8 cellular contexts compared by ENCODE assay signal in genomic region chr6:27809939-27810767, GRCh38.
A peak's percentile ranks its signal among the peaks of the same experiment; 100 is the strongest.
DNase-seq lines count a peak whose midpoint lies in the region; ATAC-seq, FAIRE-seq and TF ChIP-seq lines count a peak whose summit lies in the region.

No MANE protein-coding gene starts in this region.

- intact Hi-C loops in sigmoid colon (cut with DNase I), result loop anchor here (2.0 to 5.0 kb wide), 2 partner anchors 27 to 1213 kb away; partner anchors contain the start of gene ABT1

- H3K9me3 ChIP-seq in sigmoid colon, result no peaks in the 10 kb centered on the region

- WGBS in sigmoid colon, 2 donors, result 1% methylated on average over 51 of the region's 51 CpGs

- TF ChIP-seq POLR2A in sigmoid colon (IDR thresholded peaks at IDR 0.05), result peak; percentile 93 to 96

- H3K27ac ChIP-seq in brain microvascular endothelial cell (peak overlapping the region; percentile 75), sigmoid colon (peak overlapping the region; percentile 79 to 92 (median 84))

- H3K36me3 ChIP-seq in brain microvascular endothelial cell (replicated peaks), result no peaks in the 10 kb centered on the region
- H3K36me3 ChIP-seq in sigmoid colon, result no peaks in the 10 kb centered on the region

- peak; percentile 31 for ATAC-seq in HG02938 (IDR thresholded peaks at IDR 0.05; ENCODE audit: unreplicated experiment)

- H3K4me3 ChIP-seq in brain microvascular endothelial cell (ENCODE audit: low read depth, low read length), result peak overlapping the region; percentile 78
- peak overlapping the region; percentile 90 for H3K4me3 ChIP-seq in iPS-11a (ENCODE audit: low read depth, low read length)
- peak overlapping the region; percentile 42 to 57 (median 50) for H3K4me3 ChIP-seq in sigmoid colon

- peaks cover 0 to 28% (median 16%) of the 10 kb centered on the region in 4 donors for H3K4me1 ChIP-seq in sigmoid colon

- DNase-seq in GM13976 (ENCODE audit: low spot score) (peak; percentile 84), NCI-H1930 (lab: John Stamatoyannopoulos, UW) (peak; percentile 85 to 87), T1000 (lab: John Stamatoyannopoulos, UW) (peak; percentile 38), brain microvascular endothelial cell (peak; percentile 91), sigmoid colon (peak; percentile 89), frontal cortex (ENCODE audit: low spot score in 2 of 2) (no peak)

- no peak for TF ChIP-seq EP300 in sigmoid colon (IDR thresholded peaks at IDR 0.05)

- no peak for TF ChIP-seq CTCF in GM13976 (IDR thresholded peaks at IDR 0.05; ENCODE audit: borderline replicate concordance, control extremely low read depth, extremely low read depth, insufficient read depth, missing control alignments)
- peak; percentile 36 for TF ChIP-seq CTCF in brain microvascular endothelial cell (IDR thresholded peaks at IDR 0.05; ENCODE audit: low read depth, low read length, missing control alignments)
- TF ChIP-seq CTCF in sigmoid colon (IDR thresholded peaks at IDR 0.05), result no peak

- FAIRE-seq in frontal cortex (lab: Jason Lieb, UNC), result no peak

- in situ Hi-C loops in GM13976 (cut with MboI; ENCODE audit: low sequenced_read_pairs, unreplicated experiment), result loop anchor here (10.0 kb wide), 1 partner anchor 655 kb away; no protein-coding TSS in a partner anchor
- in situ Hi-C loops in brain microvascular endothelial cell (cut with HindIII; ENCODE audit: low pct_ligation_motif_present, low sequenced_read_pairs), result no loop called here

- no peaks in the 10 kb centered on the region for H3K27me3 ChIP-seq in brain microvascular endothelial cell (replicated peaks)
- peaks cover 22 to 85% (median 62%) of the 10 kb centered on the region in 3 donors for H3K27me3 ChIP-seq in sigmoid colon

Comparison
In these comparisons a context has a peak if more than half of its experiments do, and no peak if none do; other contexts are left out.
1. DNase-seq: peak in GM13976 (single experiment), NCI-H1930 (2 of 2), T1000 (single experiment), brain microvascular endothelial cell (single experiment) and sigmoid colon (single experiment); none in frontal cortex (0 of 2).
2. Peak in every context shown above with its lines, with median percentiles within 50 percentile points of each other: H3K4me3 ChIP-seq.